Comparison of ENCODE assay signal across 8 cellular contexts in the genomic region with DNA sequence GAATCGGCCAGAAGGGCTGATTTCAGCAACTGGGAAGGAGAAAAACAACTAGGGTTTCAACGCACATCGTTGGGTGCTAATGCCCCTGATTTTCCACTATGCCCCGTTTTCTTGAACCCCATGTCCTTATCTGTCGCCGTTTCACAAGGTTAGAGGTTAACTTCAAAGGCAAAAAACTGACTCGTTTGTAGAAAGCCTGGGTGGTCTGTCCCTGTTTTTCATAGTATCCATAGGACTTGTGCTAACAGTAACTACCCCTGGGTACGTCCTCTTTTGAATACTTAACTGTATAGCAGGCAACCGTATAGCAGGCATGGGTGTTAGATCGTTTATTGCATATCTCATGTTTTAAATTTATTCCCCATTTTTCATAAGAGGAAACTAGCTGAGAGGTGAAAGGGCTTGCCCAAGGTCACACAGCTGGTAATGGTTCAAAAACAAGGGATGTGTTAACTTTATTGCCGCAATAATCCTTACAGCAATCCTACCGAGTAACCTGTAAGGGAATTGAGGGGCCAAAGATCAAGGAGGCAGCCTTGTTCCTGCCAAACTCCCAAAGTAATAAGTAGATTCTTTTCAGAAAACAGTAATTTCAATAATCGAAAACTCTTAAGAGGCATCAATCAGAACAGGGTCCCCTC. TPM values are rescaled to one million over a fixed set of nuclear protein-coding genes. Genes with fewer than 3 reads are reported as not detected.
A peak's percentile ranks its signal among the peaks of the same experiment; 100 is the strongest.
DNase-seq lines count a peak whose midpoint lies in the region; ATAC-seq and TF ChIP-seq lines count a peak whose summit lies in the region.

No MANE protein-coding gene starts in this region.

- peaks cover 12% of the 10 kb centered on the region in 2 donors for H3K36me3 Mint-ChIP-seq in activated T-cell treated with anti-CD3 and anti-CD28 coated beads, Interleukin-2, amount 50 U/mL, for 72 hours (ENCODE audit: insufficient read depth in 2 of 2)
- H3K36me3 Mint-ChIP-seq in activated naive CD8-positive, alpha-beta T cell treated with anti-CD3 and anti-CD28 coated beads for 36 hours: peaks cover 12% of the 10 kb centered on the region

- TF ChIP-seq CTCF in left lung (IDR thresholded peaks at IDR 0.05): no peak
- TF ChIP-seq CTCF in tibial nerve (IDR thresholded peaks at IDR 0.05): no peak
- TF ChIP-seq CTCF in GM10248 (IDR thresholded peaks at IDR 0.05; ENCODE audit: control extremely low read depth, extremely low read depth, low read depth, missing control alignments): no peak

- TF ChIP-seq EP300 in tibial nerve (IDR thresholded peaks at IDR 0.05): no peak

- CTCF ChIA-PET in GM10248 (lab: Yijun Ruan, JAX): interaction anchor here (1.3 to 2.2 kb wide), 2 partner anchors 8 to 14 kb away, joined by 3 to 5 read pairs; no protein-coding TSS in a partner anchor

- no peak for ATAC-seq in activated T-cell treated with anti-CD3 and anti-CD28 coated beads, Interleukin-2, amount 50 U/mL, for 72 hours (replicated peaks in 1 of 2)
- peak; percentile 2 for ATAC-seq in left lung

- H3K27me3 ChIP-seq in left lung (no peaks in the 10 kb centered on the region), tibial nerve (no peaks in the 10 kb centered on the region)

- peaks cover 83% of the 10 kb centered on the region for H3K4me1 Mint-ChIP-seq in activated T-cell treated with anti-CD3 and anti-CD28 coated beads, Interleukin-2, amount 50 U/mL, for 72 hours (ENCODE audit: low read depth)
- peaks cover 59% of the 10 kb centered on the region for H3K4me1 Mint-ChIP-seq in activated naive CD8-positive, alpha-beta T cell treated with anti-CD3 and anti-CD28 coated beads for 36 hours

- no peaks in the 10 kb centered on the region for H3K27me3 Mint-ChIP-seq in activated T-cell treated with anti-CD3 and anti-CD28 coated beads, Interleukin-2, amount 50 U/mL, for 72 hours (ENCODE audit: low read depth)
- H3K27me3 Mint-ChIP-seq in activated naive CD8-positive, alpha-beta T cell treated with anti-CD3 and anti-CD28 coated beads for 36 hours: no peaks in the 10 kb centered on the region

- H3K4me3 Mint-ChIP-seq in activated T-cell treated with anti-CD3 and anti-CD28 coated beads, Interleukin-2, amount 50 U/mL, for 72 hours: peak overlapping the region; percentile 89 to 97
- H3K4me3 Mint-ChIP-seq in activated naive CD8-positive, alpha-beta T cell treated with anti-CD3 and anti-CD28 coated beads for 36 hours: peak overlapping the region; percentile 85

- peaks cover 0 to 3% of the 10 kb centered on the region in 2 donors for H3K9me3 Mint-ChIP-seq in activated T-cell treated with anti-CD3 and anti-CD28 coated beads, Interleukin-2, amount 50 U/mL, for 72 hours
- H3K9me3 Mint-ChIP-seq in activated naive CD8-positive, alpha-beta T cell treated with anti-CD3 and anti-CD28 coated beads for 36 hours: peaks cover 4% of the 10 kb centered on the region

- no peaks in the 10 kb centered on the region for H3K9me3 ChIP-seq in left lung
- H3K9me3 ChIP-seq in tibial nerve: no peaks in the 10 kb centered on the region

- POLR2A ChIA-PET in GM10248 (lab: Yijun Ruan, JAX): no interaction called here

- H3K4me3 ChIP-seq in left lung: peak overlapping the region; percentile 67 to 76
- H3K4me3 ChIP-seq in tibial nerve: peak overlapping the region; percentile 34 to 96 (median 83)

- no peak for DNase-seq in activated T-cell treated with anti-CD3 and anti-CD28 coated beads, Interleukin-2, amount 50 U/mL, for 72 hours
- no peak for DNase-seq in activated T-cell treated with anti-CD3 and anti-CD28 coated beads, Interleukin-2, amount 50 U/mL, for 1 hour
- no peak for DNase-seq in activated naive CD8-positive, alpha-beta T cell treated with anti-CD3 and anti-CD28 coated beads for 36 hours
- DNase-seq in left lung: no peak
- DNase-seq in tibial nerve (ENCODE audit: low spot score in 2 of 2): no peak
- no peak for DNase-seq in NCI-H774 (lab: John Stamatoyannopoulos, UW)
- no peak for DNase-seq in GM10248 (ENCODE audit: extremely low spot score)
- DNase-seq in stimulated activated CD4-positive, alpha-beta T cell treated with anti-CD3 and anti-CD28 coated beads, Interleukin-4, amount 100 ng/mL, for 1 hour: no peak

- H3K27ac Mint-ChIP-seq in activated T-cell treated with anti-CD3 and anti-CD28 coated beads, Interleukin-2, amount 50 U/mL, for 72 hours: peak overlapping the region; percentile 84
- peak overlapping the region; percentile 83 for H3K27ac Mint-ChIP-seq in activated naive CD8-positive, alpha-beta T cell treated with anti-CD3 and anti-CD28 coated beads for 36 hours

- 22 to 23% methylated on average over 13 of the region's 13 CpGs for WGBS in tibial nerve, 2 donors

- intact Hi-C loops in left lung (cut with DNase I): no loop called here

- no peak for TF ChIP-seq POLR2A in tibial nerve (IDR thresholded peaks at IDR 0.05)

- no peaks in the 10 kb centered on the region for H3K36me3 ChIP-seq in left lung
- H3K36me3 ChIP-seq in tibial nerve: no peaks in the 10 kb centered on the region

- peaks cover 0 to 70% of the 10 kb centered on the region in 2 donors for H3K4me1 ChIP-seq in left lung
- H3K4me1 ChIP-seq in tibial nerve: peaks cover 0 to 39% (median 11%) of the 10 kb centered on the region in 4 donors

- H3K27ac ChIP-seq in left lung (peak overlapping the region; percentile 92 to 95), tibial nerve (peak overlapping the region; percentile 77 to 94 (median 87))

RNA-seq across cellular contexts. Expression of gene MGAT4A, which starts 0.9 kb away (rescaled TPM):
- 100 to 1,000 TPM; 108 to 109 TPM for total RNA-seq in activated T-cell treated with anti-CD3 and anti-CD28 coated beads, Interleukin-2, amount 50 U/mL, for 72 hours
- total RNA-seq in activated naive CD8-positive, alpha-beta T cell treated with anti-CD3 and anti-CD28 coated beads for 36 hours: 10 to 100 TPM; 45.1 to 49.3 TPM
- total RNA-seq in left lung: 10 to 100 TPM; 51.7 to 79.8 TPM
- total RNA-seq in tibial nerve: 10 to 100 TPM; 12.6 to 50.0 (median 16.1) TPM
